1 cellular context compared by ENCODE assay signal in genomic region chr1:229221106-229222019, GRCh38.
TF ChIP-seq lines count a peak whose summit lies in the region.

No MANE protein-coding gene starts in this region.

TF ChIP-seq in HEK293, 187 proteins besides CTCF, POLR2A, EP300 and RAD21 (continued from another document and continues in another):
- no peak for TF ChIP-seq ZNF555 (tag by site-specific recombination; conservative IDR thresholded peaks at IDR 0.05)
- TF ChIP-seq ZNF19 (tag by site-specific recombination; IDR thresholded peaks at IDR 0.05; ENCODE audit: low read depth), result 0 out of 2 replicates have a peak, but pooled peaks have one; percentile 92
- no peak; the same call in none of the 2 replicates for TF ChIP-seq ZIC2 (tag by site-specific recombination; IDR thresholded peaks at IDR 0.05)
- TF ChIP-seq INSM2 (tag by site-specific recombination; IDR thresholded peaks at IDR 0.05), result no peak; the same call in none of the 2 replicates
- TF ChIP-seq ZNF677 (tag by site-specific recombination; IDR thresholded peaks at IDR 0.05), result peak; percentile 96
- no peak; the same call in none of the 2 replicates for TF ChIP-seq PRDM4 (tag by site-specific recombination; IDR thresholded peaks at IDR 0.05)
- peak; percentile 79; the same call in 1 of the 2 replicates for TF ChIP-seq ZNF121 (tag by site-specific recombination; IDR thresholded peaks at IDR 0.05)
- TF ChIP-seq ZNF518A (tag by site-specific recombination; conservative IDR thresholded peaks at IDR 0.05; ENCODE audit: low read depth), result no peak
- TF ChIP-seq ZNF18 (tag by site-specific recombination; IDR thresholded peaks at IDR 0.05), result no peak; the same call in none of the 2 replicates
- no peak for TF ChIP-seq ZNF202 (tag by site-specific recombination; IDR thresholded peaks at IDR 0.05; ENCODE audit: borderline replicate concordance)
- TF ChIP-seq ZNF114 (tag by site-specific recombination; IDR thresholded peaks at IDR 0.05), result no peak
- TF ChIP-seq ZNF645 (tag by site-specific recombination; IDR thresholded peaks at IDR 0.05), result 0 out of 2 replicates have a peak, but pooled peaks have one; percentile 81
- peak; percentile 96; the same call in 1 of the 2 replicates for TF ChIP-seq ZNF501 (tag by site-specific recombination; IDR thresholded peaks at IDR 0.05)
- TF ChIP-seq ZNF639 (tag by site-specific recombination; IDR thresholded peaks at IDR 0.05), result peak; percentile 97
- no peak; the same call in 1 of the 2 replicates for TF ChIP-seq FEZF1 (tag by site-specific recombination; IDR thresholded peaks at IDR 0.05)
- no peak; the same call in 1 of the 2 replicates for TF ChIP-seq ZNF623 (tag by site-specific recombination; IDR thresholded peaks at IDR 0.05)
- peak; percentile 88; the same call in 1 of the 2 replicates for TF ChIP-seq ZBTB1 (tag by site-specific recombination; IDR thresholded peaks at IDR 0.05)
- no peak for TF ChIP-seq ZNF214 (tag by site-specific recombination; IDR thresholded peaks at IDR 0.05; ENCODE audit: borderline replicate concordance)
- no peak for TF ChIP-seq ZNF707 (tag by site-specific recombination; IDR thresholded peaks at IDR 0.05)
- TF ChIP-seq ZSCAN18 (tag by site-specific recombination; IDR thresholded peaks at IDR 0.05), result no peak
- peak; percentile 96; the same call in 1 of the 2 replicates for TF ChIP-seq MZF1 (tag by site-specific recombination; IDR thresholded peaks at IDR 0.05; ENCODE audit: borderline replicate concordance)
- TF ChIP-seq ZNF785 (tag by site-specific recombination; IDR thresholded peaks at IDR 0.05), result no peak
- TF ChIP-seq ZBTB20 (tag by site-specific recombination; IDR thresholded peaks at IDR 0.05), result no peak; the same call in none of the 2 replicates
- no peak for TF ChIP-seq HOXA7 (CRISPR knock-in tag; IDR thresholded peaks at IDR 0.05; ENCODE audit: borderline replicate concordance)
- peak; percentile 100 for TF ChIP-seq OSR2 (tag by site-specific recombination; IDR thresholded peaks at IDR 0.05)
- TF ChIP-seq HOXD13 (CRISPR knock-in tag; IDR thresholded peaks at IDR 0.05; ENCODE audit: borderline replicate concordance), result peak; percentile 87; the same call in 1 of the 2 replicates
- no peak for TF ChIP-seq ZNF155 (tag by site-specific recombination; IDR thresholded peaks at IDR 0.05)
- no peak; the same call in 1 of the 2 replicates for TF ChIP-seq ZNF302 (tag by site-specific recombination; IDR thresholded peaks at IDR 0.05; ENCODE audit: low read depth)
- no peak for TF ChIP-seq ZNF132 (tag by site-specific recombination; IDR thresholded peaks at IDR 0.05; ENCODE audit: borderline replicate concordance)
- no peak; the same call in none of the 2 replicates for TF ChIP-seq ZNF571 (tag by site-specific recombination; IDR thresholded peaks at IDR 0.05)
- no peak; the same call in none of the 2 replicates for TF ChIP-seq ZSCAN23 (tag by site-specific recombination; IDR thresholded peaks at IDR 0.05)
- no peak for TF ChIP-seq ZNF670 (tag by site-specific recombination; IDR thresholded peaks at IDR 0.05; ENCODE audit: low read depth)
- no peak for TF ChIP-seq PRDM2 (tag by site-specific recombination; IDR thresholded peaks at IDR 0.05; ENCODE audit: borderline replicate concordance)
- no peak; the same call in 1 of the 2 replicates for TF ChIP-seq ZNF10 (tag by site-specific recombination; IDR thresholded peaks at IDR 0.05)
- peak; percentile 94 for TF ChIP-seq TCF7L2 (IDR thresholded peaks at IDR 0.05; ENCODE audit: borderline replicate concordance, low read depth, low read length)
